ENCODE assay signal across 2 cellular contexts in the genomic region with DNA sequence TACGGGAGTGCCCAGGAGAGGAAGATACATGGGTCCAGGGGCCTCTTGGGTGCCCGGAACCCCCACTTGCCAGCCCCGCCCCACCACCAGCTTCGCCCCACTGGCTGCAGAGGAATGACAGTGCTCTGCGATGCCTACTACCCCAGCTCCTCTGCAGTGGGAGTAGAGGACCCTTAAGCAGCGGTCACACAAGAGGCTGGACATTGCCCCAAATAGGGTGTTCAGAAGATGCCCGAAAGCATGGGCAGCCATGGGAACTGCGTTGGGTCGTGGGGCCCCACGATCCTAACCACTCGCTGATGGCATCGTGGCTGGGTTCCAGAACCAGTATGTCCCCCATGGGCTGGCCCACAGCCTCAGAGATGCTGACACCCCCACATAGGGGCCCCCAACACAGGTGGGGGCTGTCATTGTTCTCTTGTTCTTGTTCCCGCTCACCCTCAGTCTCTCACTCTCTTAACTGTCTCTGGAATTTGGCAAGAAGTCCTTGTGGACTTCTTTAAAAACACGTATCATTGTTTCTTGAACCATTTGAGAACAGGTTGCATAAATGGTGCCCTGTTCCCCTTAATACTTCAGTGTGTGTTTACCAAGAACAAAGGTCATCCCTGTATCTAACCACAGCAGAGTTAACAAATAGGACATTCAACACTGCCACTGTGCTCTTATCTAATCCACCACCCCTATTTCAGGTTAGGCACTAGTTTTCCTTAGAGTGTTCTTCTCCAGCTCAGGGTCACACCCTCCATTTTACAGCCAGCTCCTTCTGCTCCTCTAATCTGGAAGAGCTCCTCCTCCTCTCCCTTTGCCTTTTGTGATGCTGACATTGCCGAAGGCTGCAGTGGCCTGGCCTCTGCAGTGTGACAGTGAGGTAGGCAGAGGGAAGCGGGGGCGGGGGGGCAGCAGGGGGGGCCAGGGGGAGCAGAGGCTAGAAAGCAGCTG.
TF ChIP-seq lines count a peak whose summit lies in the region.

No MANE protein-coding gene starts in this region.

TF ChIP-seq in H1, 55 proteins besides CTCF, POLR2A, EP300 and RAD21:
- TF ChIP-seq NRF1 (IDR thresholded peaks at IDR 0.05; ENCODE audit: low read depth, low read length) (no peak), TEAD4 (IDR thresholded peaks at IDR 0.05; ENCODE audit: low read depth, low read length) (no peak), HDAC2 (IDR thresholded peaks at IDR 0.05; ENCODE audit: borderline replicate concordance in 1 of 2, low read depth in 2 of 2, low read length in 2 of 2) (no peak), ZNF274 (IDR thresholded peaks at IDR 0.05; ENCODE audit: borderline replicate concordance, extremely low read depth, low read length) (no peak), ASH2L (IDR thresholded peaks at IDR 0.05; ENCODE audit: low read length) (no peak), CEBPB (IDR thresholded peaks at IDR 0.05; ENCODE audit: low read depth, low read length) (no peak), SRF (IDR thresholded peaks at IDR 0.05; ENCODE audit: low read depth, low read length) (no peak), TBP (IDR thresholded peaks at IDR 0.05; ENCODE audit: low read depth, low read length) (no peak), E2F6 (IDR thresholded peaks at IDR 0.05) (no peak), BCL11A (IDR thresholded peaks at IDR 0.05; ENCODE audit: low read depth in 2 of 2, low read length in 2 of 2) (no peak), GTF2F1 (IDR thresholded peaks at IDR 0.05; ENCODE audit: borderline replicate concordance, low read depth, low read length) (no peak), KDM4A (IDR thresholded peaks at IDR 0.05; ENCODE audit: low read depth, low read length, severe bottlenecking) (no peak), HDAC6 (IDR thresholded peaks at IDR 0.05; ENCODE audit: low read depth, low read length) (no peak), KDM5A (IDR thresholded peaks at IDR 0.05; ENCODE audit: low read length) (no peak)
- TF ChIP-seq, protein P1, sequence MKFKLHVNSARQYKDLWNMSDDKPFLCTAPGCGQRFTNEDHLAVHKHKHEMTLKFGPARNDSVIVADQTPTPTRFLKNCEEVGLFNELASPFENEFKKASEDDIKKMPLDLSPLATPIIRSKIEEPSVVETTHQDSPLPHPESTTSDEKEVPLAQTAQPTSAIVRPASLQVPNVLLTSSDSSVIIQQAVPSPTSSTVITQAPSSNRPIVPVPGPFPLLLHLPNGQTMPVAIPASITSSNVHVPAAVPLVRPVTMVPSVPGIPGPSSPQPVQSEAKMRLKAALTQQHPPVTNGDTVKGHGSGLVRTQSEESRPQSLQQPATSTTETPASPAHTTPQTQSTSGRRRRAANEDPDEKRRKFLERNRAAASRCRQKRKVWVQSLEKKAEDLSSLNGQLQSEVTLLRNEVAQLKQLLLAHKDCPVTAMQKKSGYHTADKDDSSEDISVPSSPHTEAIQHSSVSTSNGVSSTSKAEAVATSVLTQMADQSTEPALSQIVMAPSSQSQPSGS (IDR thresholded peaks at IDR 0.05; ENCODE audit: low read length) = no peak

TF ChIP-seq in HEK293T, 16 proteins besides CTCF, POLR2A, EP300 and RAD21:
- TF ChIP-seq FOXA1 (IDR thresholded peaks at IDR 0.05) (no peak), CTBP1 (IDR thresholded peaks at IDR 0.05; ENCODE audit: borderline replicate concordance) (no peak), ARNT (IDR thresholded peaks at IDR 0.05) (no peak), SUZ12 (IDR thresholded peaks at IDR 0.05) (no peak), NFRKB (IDR thresholded peaks at IDR 0.05) (no peak), BHLHE40 (IDR thresholded peaks at IDR 0.05; ENCODE audit: borderline replicate concordance) (no peak), L3MBTL2 (conservative IDR thresholded peaks at IDR 0.05) (no peak), LEF1 (IDR thresholded peaks at IDR 0.05; ENCODE audit: borderline replicate concordance) (no peak), TARDBP (IDR thresholded peaks at IDR 0.05) (no peak), PKNOX1 (IDR thresholded peaks at IDR 0.05) (no peak), FOXK2 (IDR thresholded peaks at IDR 0.05) (no peak), ELF4 (IDR thresholded peaks at IDR 0.05) (no peak), SP1 (IDR thresholded peaks at IDR 0.05) (no peak), ZNF384 (IDR thresholded peaks at IDR 0.05) (no peak), FOXM1 (IDR thresholded peaks at IDR 0.05; ENCODE audit: borderline replicate concordance) (no peak)
